ENCODE assay signal across 1 cellular context in the genomic region with DNA sequence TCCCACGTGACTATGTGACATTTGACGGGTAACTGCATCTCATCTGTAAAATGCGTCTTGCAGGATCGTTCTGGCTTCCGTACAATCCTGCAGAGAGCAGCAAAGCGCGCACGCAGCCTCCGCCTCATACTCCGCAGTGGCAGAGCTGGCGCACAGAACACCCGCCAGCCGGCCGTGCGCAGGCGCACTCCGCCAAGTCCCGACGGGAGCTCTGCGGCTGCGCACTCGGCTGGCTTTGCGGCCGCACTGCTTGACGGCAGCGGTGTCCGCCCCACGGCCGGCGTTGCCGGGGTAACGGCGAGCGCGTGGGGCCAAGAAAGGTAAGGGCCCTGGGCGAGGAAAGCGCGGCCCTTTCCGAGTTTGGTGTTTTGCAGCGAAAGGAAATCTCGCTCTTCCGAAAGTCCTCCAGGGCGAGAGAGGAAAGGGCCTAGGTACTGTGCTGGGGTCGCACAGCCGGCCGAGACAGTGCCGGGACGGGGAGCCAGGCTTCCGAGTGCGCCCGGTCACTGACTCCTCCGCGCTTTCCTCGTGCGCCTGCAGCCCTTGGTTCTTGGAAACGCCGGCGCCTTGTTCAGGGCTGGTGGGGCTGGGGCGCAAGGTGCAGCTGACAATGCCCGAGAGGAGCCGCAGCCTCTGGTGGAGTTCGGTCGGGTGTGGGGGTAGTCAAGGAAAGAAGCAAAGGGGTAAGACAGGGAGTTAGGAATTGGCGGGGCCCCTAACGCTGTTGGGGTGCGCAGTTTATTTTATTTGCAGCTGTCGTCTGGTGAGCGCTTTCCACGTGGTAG.
TF ChIP-seq lines count a peak whose summit lies in the region.

A gene (plus strand): TSS at position 283 of the 785 bp plus-strand sequence. CDS start 5,321 bp downstream, outside the sequence.

TF ChIP-seq in HepG2, 621 proteins besides CTCF, POLR2A, EP300 and RAD21 (continued from another document and continues in another):
- no peak for TF ChIP-seq ZNF256 (CRISPR knock-in tag; conservative IDR thresholded peaks at IDR 0.05)
- peak; percentile 81 for TF ChIP-seq ZNF343 (CRISPR knock-in tag; IDR thresholded peaks at IDR 0.05)
- peak; percentile 39; the same call in 1 of the 2 replicates for TF ChIP-seq FOXK1 (CRISPR knock-in tag; IDR thresholded peaks at IDR 0.05; ENCODE audit: borderline replicate concordance, low read depth)
- peak; percentile 72 for TF ChIP-seq PHF20 (CRISPR knock-in tag; IDR thresholded peaks at IDR 0.05)
- TF ChIP-seq, protein P1, sequence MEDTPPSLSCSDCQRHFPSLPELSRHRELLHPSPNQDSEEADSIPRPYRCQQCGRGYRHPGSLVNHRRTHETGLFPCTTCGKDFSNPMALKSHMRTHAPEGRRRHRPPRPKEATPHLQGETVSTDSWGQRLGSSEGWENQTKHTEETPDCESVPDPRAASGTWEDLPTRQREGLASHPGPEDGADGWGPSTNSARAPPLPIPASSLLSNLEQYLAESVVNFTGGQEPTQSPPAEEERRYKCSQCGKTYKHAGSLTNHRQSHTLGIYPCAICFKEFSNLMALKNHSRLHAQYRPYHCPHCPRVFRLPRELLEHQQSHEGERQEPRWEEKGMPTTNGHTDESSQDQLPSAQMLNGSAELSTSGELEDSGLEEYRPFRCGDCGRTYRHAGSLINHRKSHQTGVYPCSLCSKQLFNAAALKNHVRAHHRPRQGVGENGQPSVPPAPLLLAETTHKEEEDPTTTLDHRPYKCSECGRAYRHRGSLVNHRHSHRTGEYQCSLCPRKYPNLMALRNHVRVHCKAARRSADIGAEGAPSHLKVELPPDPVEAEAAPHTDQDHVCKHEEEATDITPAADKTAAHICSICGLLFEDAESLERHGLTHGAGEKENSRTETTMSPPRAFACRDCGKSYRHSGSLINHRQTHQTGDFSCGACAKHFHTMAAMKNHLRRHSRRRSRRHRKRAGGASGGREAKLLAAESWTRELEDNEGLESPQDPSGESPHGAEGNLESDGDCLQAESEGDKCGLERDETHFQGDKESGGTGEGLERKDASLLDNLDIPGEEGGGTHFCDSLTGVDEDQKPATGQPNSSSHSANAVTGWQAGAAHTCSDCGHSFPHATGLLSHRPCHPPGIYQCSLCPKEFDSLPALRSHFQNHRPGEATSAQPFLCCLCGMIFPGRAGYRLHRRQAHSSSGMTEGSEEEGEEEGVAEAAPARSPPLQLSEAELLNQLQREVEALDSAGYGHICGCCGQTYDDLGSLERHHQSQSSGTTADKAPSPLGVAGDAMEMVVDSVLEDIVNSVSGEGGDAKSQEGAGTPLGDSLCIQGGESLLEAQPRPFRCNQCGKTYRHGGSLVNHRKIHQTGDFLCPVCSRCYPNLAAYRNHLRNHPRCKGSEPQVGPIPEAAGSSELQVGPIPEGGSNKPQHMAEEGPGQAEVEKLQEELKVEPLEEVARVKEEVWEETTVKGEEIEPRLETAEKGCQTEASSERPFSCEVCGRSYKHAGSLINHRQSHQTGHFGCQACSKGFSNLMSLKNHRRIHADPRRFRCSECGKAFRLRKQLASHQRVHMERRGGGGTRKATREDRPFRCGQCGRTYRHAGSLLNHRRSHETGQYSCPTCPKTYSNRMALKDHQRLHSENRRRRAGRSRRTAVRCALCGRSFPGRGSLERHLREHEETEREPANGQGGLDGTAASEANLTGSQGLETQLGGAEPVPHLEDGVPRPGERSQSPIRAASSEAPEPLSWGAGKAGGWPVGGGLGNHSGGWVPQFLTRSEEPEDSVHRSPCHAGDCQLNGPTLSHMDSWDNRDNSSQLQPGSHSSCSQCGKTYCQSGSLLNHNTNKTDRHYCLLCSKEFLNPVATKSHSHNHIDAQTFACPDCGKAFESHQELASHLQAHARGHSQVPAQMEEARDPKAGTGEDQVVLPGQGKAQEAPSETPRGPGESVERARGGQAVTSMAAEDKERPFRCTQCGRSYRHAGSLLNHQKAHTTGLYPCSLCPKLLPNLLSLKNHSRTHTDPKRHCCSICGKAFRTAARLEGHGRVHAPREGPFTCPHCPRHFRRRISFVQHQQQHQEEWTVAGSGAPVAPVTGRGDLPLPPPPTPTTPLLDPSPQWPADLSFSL (CRISPR knock-in tag; IDR thresholded peaks at IDR 0.05) = no peak
- TF ChIP-seq, protein P2, sequence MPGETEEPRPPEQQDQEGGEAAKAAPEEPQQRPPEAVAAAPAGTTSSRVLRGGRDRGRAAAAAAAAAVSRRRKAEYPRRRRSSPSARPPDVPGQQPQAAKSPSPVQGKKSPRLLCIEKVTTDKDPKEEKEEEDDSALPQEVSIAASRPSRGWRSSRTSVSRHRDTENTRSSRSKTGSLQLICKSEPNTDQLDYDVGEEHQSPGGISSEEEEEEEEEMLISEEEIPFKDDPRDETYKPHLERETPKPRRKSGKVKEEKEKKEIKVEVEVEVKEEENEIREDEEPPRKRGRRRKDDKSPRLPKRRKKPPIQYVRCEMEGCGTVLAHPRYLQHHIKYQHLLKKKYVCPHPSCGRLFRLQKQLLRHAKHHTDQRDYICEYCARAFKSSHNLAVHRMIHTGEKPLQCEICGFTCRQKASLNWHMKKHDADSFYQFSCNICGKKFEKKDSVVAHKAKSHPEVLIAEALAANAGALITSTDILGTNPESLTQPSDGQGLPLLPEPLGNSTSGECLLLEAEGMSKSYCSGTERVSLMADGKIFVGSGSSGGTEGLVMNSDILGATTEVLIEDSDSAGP (CRISPR knock-in tag; IDR thresholded peaks at IDR 0.05; ENCODE audit: borderline replicate concordance) = peak; percentile 89
- no peak for TF ChIP-seq RFXANK (CRISPR knock-in tag; IDR thresholded peaks at IDR 0.05)
- no peak for TF ChIP-seq KLF13 (CRISPR knock-in tag; IDR thresholded peaks at IDR 0.05)
- TF ChIP-seq ZNF605 (CRISPR knock-in tag; IDR thresholded peaks at IDR 0.05) = no peak; the same call in 1 of the 2 replicates
- TF ChIP-seq, protein P3, sequence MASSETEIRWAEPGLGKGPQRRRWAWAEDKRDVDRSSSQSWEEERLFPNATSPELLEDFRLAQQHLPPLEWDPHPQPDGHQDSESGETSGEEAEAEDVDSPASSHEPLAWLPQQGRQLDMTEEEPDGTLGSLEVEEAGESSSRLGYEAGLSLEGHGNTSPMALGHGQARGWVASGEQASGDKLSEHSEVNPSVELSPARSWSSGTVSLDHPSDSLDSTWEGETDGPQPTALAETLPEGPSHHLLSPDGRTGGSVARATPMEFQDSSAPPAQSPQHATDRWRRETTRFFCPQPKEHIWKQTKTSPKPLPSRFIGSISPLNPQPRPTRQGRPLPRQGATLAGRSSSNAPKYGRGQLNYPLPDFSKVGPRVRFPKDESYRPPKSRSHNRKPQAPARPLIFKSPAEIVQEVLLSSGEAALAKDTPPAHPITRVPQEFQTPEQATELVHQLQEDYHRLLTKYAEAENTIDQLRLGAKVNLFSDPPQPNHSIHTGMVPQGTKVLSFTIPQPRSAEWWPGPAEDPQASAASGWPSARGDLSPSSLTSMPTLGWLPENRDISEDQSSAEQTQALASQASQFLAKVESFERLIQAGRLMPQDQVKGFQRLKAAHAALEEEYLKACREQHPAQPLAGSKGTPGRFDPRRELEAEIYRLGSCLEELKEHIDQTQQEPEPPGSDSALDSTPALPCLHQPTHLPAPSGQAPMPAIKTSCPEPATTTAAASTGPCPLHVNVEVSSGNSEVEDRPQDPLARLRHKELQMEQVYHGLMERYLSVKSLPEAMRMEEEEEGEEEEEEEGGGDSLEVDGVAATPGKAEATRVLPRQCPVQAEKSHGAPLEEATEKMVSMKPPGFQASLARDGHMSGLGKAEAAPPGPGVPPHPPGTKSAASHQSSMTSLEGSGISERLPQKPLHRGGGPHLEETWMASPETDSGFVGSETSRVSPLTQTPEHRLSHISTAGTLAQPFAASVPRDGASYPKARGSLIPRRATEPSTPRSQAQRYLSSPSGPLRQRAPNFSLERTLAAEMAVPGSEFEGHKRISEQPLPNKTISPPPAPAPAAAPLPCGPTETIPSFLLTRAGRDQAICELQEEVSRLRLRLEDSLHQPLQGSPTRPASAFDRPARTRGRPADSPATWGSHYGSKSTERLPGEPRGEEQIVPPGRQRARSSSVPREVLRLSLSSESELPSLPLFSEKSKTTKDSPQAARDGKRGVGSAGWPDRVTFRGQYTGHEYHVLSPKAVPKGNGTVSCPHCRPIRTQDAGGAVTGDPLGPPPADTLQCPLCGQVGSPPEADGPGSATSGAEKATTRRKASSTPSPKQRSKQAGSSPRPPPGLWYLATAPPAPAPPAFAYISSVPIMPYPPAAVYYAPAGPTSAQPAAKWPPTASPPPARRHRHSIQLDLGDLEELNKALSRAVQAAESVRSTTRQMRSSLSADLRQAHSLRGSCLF (CRISPR knock-in tag; IDR thresholded peaks at IDR 0.05; ENCODE audit: borderline replicate concordance) = no peak
- no peak for TF ChIP-seq ZNF367 (CRISPR knock-in tag; IDR thresholded peaks at IDR 0.05; ENCODE audit: borderline replicate concordance)
- TF ChIP-seq RBFOX2 (IDR thresholded peaks at IDR 0.05; ENCODE audit: low read depth, low read length) = peak; percentile 94
- no peak for TF ChIP-seq TOE1 (CRISPR knock-in tag; IDR thresholded peaks at IDR 0.05)
- TF ChIP-seq TARDBP (CRISPR knock-in tag; IDR thresholded peaks at IDR 0.05) = peak; percentile 59; the same call in 1 of the 2 replicates
- TF ChIP-seq CCAR2 (optimal IDR thresholded peaks at IDR 0.05; ENCODE audit: low read depth, low read length) = no peak
- TF ChIP-seq EZH2 (conservative IDR thresholded peaks at IDR 0.05; ENCODE audit: low read depth, low read length) = no peak
- TF ChIP-seq ZNF619 (CRISPR knock-in tag; IDR thresholded peaks at IDR 0.05) = peak; percentile 53; the same call in 1 of the 2 replicates
- peak; percentile 96 for TF ChIP-seq HDAC1 (CRISPR knock-in tag; IDR thresholded peaks at IDR 0.05)
- TF ChIP-seq, protein P4, sequence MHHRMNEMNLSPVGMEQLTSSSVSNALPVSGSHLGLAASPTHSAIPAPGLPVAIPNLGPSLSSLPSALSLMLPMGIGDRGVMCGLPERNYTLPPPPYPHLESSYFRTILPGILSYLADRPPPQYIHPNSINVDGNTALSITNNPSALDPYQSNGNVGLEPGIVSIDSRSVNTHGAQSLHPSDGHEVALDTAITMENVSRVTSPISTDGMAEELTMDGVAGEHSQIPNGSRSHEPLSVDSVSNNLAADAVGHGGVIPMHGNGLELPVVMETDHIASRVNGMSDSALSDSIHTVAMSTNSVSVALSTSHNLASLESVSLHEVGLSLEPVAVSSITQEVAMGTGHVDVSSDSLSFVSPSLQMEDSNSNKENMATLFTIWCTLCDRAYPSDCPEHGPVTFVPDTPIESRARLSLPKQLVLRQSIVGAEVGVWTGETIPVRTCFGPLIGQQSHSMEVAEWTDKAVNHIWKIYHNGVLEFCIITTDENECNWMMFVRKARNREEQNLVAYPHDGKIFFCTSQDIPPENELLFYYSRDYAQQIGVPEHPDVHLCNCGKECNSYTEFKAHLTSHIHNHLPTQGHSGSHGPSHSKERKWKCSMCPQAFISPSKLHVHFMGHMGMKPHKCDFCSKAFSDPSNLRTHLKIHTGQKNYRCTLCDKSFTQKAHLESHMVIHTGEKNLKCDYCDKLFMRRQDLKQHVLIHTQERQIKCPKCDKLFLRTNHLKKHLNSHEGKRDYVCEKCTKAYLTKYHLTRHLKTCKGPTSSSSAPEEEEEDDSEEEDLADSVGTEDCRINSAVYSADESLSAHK (CRISPR knock-in tag; IDR thresholded peaks at IDR 0.05; ENCODE audit: borderline replicate concordance) = no peak
- 0 out of 2 replicates have a peak, but pooled peaks have one; percentile 62 for TF ChIP-seq MYNN (CRISPR knock-in tag; IDR thresholded peaks at IDR 0.05; ENCODE audit: low read depth)
- TF ChIP-seq ZNF546 (CRISPR knock-in tag; conservative IDR thresholded peaks at IDR 0.05) = no peak; the same call in 1 of the 2 replicates
- TF ChIP-seq, protein P5, sequence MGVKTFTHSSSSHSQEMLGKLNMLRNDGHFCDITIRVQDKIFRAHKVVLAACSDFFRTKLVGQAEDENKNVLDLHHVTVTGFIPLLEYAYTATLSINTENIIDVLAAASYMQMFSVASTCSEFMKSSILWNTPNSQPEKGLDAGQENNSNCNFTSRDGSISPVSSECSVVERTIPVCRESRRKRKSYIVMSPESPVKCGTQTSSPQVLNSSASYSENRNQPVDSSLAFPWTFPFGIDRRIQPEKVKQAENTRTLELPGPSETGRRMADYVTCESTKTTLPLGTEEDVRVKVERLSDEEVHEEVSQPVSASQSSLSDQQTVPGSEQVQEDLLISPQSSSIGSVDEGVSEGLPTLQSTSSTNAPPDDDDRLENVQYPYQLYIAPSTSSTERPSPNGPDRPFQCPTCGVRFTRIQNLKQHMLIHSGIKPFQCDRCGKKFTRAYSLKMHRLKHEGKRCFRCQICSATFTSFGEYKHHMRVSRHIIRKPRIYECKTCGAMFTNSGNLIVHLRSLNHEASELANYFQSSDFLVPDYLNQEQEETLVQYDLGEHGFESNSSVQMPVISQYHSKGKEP (CRISPR knock-in tag; IDR thresholded peaks at IDR 0.05) = no peak; the same call in 1 of the 2 replicates
- no peak for TF ChIP-seq MED13 (CRISPR knock-in tag; IDR thresholded peaks at IDR 0.05)
- TF ChIP-seq, protein P6, sequence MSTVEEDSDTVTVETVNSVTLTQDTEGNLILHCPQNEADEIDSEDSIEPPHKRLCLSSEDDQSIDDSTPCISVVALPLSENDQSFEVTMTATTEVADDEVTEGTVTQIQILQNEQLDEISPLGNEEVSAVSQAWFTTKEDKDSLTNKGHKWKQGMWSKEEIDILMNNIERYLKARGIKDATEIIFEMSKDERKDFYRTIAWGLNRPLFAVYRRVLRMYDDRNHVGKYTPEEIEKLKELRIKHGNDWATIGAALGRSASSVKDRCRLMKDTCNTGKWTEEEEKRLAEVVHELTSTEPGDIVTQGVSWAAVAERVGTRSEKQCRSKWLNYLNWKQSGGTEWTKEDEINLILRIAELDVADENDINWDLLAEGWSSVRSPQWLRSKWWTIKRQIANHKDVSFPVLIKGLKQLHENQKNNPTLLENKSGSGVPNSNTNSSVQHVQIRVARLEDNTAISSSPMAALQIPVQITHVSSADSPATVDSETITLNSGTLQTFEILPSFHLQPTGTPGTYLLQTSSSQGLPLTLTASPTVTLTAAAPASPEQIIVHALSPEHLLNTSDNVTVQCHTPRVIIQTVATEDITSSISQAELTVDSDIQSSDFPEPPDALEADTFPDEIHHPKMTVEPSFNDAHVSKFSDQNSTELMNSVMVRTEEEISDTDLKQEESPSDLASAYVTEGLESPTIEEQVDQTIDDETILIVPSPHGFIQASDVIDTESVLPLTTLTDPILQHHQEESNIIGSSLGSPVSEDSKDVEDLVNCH (CRISPR knock-in tag; IDR thresholded peaks at IDR 0.05) = no peak
- TF ChIP-seq, protein P7, sequence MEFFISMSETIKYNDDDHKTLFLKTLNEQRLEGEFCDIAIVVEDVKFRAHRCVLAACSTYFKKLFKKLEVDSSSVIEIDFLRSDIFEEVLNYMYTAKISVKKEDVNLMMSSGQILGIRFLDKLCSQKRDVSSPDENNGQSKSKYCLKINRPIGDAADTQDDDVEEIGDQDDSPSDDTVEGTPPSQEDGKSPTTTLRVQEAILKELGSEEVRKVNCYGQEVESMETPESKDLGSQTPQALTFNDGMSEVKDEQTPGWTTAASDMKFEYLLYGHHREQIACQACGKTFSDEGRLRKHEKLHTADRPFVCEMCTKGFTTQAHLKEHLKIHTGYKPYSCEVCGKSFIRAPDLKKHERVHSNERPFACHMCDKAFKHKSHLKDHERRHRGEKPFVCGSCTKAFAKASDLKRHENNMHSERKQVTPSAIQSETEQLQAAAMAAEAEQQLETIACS (CRISPR knock-in tag; IDR thresholded peaks at IDR 0.05) = no peak
- no peak for TF ChIP-seq ZMYM3 (CRISPR knock-in tag; IDR thresholded peaks at IDR 0.05)
- TF ChIP-seq, protein P8, sequence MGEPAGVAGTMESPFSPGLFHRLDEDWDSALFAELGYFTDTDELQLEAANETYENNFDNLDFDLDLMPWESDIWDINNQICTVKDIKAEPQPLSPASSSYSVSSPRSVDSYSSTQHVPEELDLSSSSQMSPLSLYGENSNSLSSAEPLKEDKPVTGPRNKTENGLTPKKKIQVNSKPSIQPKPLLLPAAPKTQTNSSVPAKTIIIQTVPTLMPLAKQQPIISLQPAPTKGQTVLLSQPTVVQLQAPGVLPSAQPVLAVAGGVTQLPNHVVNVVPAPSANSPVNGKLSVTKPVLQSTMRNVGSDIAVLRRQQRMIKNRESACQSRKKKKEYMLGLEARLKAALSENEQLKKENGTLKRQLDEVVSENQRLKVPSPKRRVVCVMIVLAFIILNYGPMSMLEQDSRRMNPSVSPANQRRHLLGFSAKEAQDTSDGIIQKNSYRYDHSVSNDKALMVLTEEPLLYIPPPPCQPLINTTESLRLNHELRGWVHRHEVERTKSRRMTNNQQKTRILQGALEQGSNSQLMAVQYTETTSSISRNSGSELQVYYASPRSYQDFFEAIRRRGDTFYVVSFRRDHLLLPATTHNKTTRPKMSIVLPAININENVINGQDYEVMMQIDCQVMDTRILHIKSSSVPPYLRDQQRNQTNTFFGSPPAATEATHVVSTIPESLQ (CRISPR knock-in tag; conservative IDR thresholded peaks at IDR 0.05) = no peak
